In the genomic region with DNA sequence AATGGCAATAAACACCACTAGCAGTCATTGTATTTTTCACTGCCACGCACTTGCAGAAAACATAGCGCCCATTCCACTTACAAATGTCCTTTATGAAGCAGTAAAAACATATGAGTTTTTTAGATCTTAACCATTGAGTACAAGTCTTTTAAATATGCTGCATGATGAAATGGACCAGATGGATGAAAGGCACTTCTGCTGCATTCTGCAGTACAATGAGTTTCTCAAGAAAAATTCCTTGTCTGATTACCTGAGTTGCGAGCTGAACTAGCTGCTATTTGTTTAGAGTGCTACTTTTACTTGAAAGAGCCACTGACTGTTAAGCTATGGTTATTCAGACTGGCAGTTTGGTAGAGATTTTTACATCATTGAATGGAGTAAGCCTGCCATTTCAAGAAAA, we compare ENCODE assay signal across 31 cellular contexts.
"Had no signal": no experiment of that assay in that cellular context is flagged by ENCODE, and none has a peak within 500 bp of the region (broad histone marks: within the 10 kb centered on the region; RNA-seq: fewer than 3 reads in every experiment).

No MANE protein-coding gene starts in this region.

- DNase-seq: activated B cell treated with CpG ODN at 0.5 μM for 24 hours; activated CD4-positive, alpha-beta memory T cell treated with anti-CD3 and anti-CD28 coated beads for 36 hours; activated CD4-positive, alpha-beta T cell treated with anti-CD3 and anti-CD28 coated beads for 4 hours; activated CD4-positive, alpha-beta T cell treated with anti-CD3 and anti-CD28 coated beads, Interleukin-2, amount 10 ng/mL, durations not matched to agents 24 days and 14 days; activated CD4-positive, alpha-beta T cell treated with anti-CD3 and anti-CD28 coated beads, Interleukin-2, amount 50 U/mL, for 1 hour; activated CD4-positive, alpha-beta T cell treated with anti-CD3 and anti-CD28 coated beads, Interleukin-2, amount 50 U/mL, for 4 hours; activated CD4-positive, CD25-positive, alpha-beta regulatory T cell treated with anti-CD3 and anti-CD28 coated beads, Interleukin-2, amount 50 U/mL, for 72 hours; activated CD8-positive, alpha-beta memory T cell treated with anti-CD3 and anti-CD28 coated beads, Interleukin-2, amount 50 U/mL, for 4 hours; activated CD8-positive, alpha-beta T cell treated with anti-CD3 and anti-CD28 coated beads for 36 hours; activated effector memory CD4-positive, alpha-beta T cell treated with anti-CD3 and anti-CD28 coated beads, Interleukin-2, amount 50 U/mL, for 16 hours; activated gamma-delta T cell treated with Interleukin-2 at 50 U/mL for 16 hours; activated naive CD4-positive, alpha-beta T cell; activated naive CD4-positive, alpha-beta T cell treated with anti-CD3 and anti-CD28 coated beads for 36 hours; activated naive CD4-positive, alpha-beta T cell treated with anti-CD3 and anti-CD28 coated beads, Interleukin-2, amount 50 U/mL, for 16 hours; activated naive CD8-positive, alpha-beta T cell treated with anti-CD3 and anti-CD28 coated beads for 36 hours; activated T-cell treated with anti-CD3 and anti-CD28 coated beads for 4 hours; activated T-cell treated with anti-CD3 and anti-CD28 coated beads, Interleukin-2, amount 50 U/mL, for 1 hour; activated T-cell treated with anti-CD3 and anti-CD28 coated beads, Interleukin-2, amount 50 U/mL, for 4 hours; activated T-cell treated with anti-CD3 and anti-CD28 coated beads, Interleukin-2, amount 50 U/mL, for 72 hours; adrenal gland; amygdala; anterior cingulate cortex; caudate nucleus; cerebellar nuclear complex; T-helper 1 cell; T-helper 2 cell; T-helper 9 cell had no signal

- H3K4me3 ChIP-seq: adrenal gland, ascending aorta, cardiac muscle cell had no signal

- ATAC-seq: activated CD8-positive, alpha-beta T cell treated with anti-CD3 and anti-CD28 coated beads for 36 hours; activated naive CD4-positive, alpha-beta T cell treated with anti-CD3 and anti-CD28 coated beads, Interleukin-2, amount 50 U/mL, for 72 hours; activated T-cell treated with anti-CD3 and anti-CD28 coated beads, Interleukin-2, amount 50 U/mL, for 4 hours; activated T-cell treated with anti-CD3 and anti-CD28 coated beads, Interleukin-2, amount 50 U/mL, for 72 hours; activated T-helper 17 cell treated with anti-CD3 and anti-CD28 coated beads, Interleukin-2, amount 50 U/mL, for 72 hours had no signal
